Comparison of ENCODE assay signal across 8 cellular contexts in the genomic region with DNA sequence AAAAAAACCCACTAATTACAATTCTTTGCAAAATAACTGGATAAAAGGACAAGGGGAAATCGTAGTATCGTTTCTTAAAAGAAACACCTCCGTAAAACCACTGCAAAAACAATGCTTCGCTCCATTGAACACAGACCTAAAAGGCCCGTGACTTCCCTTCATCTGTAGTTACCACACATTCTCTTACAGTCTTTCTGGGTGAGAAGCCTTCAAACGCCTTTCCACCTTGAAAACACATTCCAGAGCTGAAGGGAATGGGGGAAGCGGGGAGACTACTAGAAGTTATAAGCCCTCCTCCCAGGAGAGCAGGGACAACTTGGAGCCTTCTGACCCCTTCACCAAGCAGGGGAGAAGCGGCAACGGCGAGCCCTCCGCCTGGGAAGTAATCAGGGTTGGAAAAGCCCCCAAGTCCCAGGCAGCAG. TPM values are rescaled to one million over a fixed set of nuclear protein-coding genes. Genes with fewer than 3 reads are reported as not detected.
DNase-seq lines count a peak whose midpoint lies in the region; ATAC-seq and TF ChIP-seq lines count a peak whose summit lies in the region.

No MANE protein-coding gene starts in this region.

- peak overlapping the region; percentile 98 for H3K4me3 Mint-ChIP-seq in CD4-positive, alpha-beta T cell

- no peaks in the 10 kb centered on the region for H3K9me3 Mint-ChIP-seq in CD4-positive, alpha-beta T cell

- H3K27me3 ChIP-seq in CD4-positive, alpha-beta T cell (ENCODE audit: control insufficient read depth, insufficient read depth, low read length): no peaks in the 10 kb centered on the region
- H3K27me3 ChIP-seq in RWPE2 (ENCODE audit: insufficient read depth, poor library complexity, severe bottlenecking): no peaks in the 10 kb centered on the region
- H3K27me3 ChIP-seq in dorsolateral prefrontal cortex: no peaks in the 10 kb centered on the region
- no peaks in the 10 kb centered on the region for H3K27me3 ChIP-seq in lung (ENCODE audit: control insufficient read depth, insufficient read depth)
- H3K27me3 ChIP-seq in tibial nerve: no peaks in the 10 kb centered on the region

- TF ChIP-seq POLR2A in tibial nerve (IDR thresholded peaks at IDR 0.05): no peak

- no peaks in the 10 kb centered on the region for H3K9me3 ChIP-seq in CD4-positive, alpha-beta T cell (ENCODE audit: control insufficient read depth, low read length)
- H3K9me3 ChIP-seq in RWPE2 (ENCODE audit: severe bottlenecking) (no peaks in the 10 kb centered on the region), lung (ENCODE audit: control insufficient read depth in 2 of 2, insufficient read depth in 1 of 2, low read length in 1 of 2) (no peaks in the 10 kb centered on the region), tibial nerve (no peaks in the 10 kb centered on the region)

- H3K27ac Mint-ChIP-seq in CD4-positive, alpha-beta T cell: peak overlapping the region; percentile 92

- no peak for TF ChIP-seq EP300 in tibial nerve (IDR thresholded peaks at IDR 0.05)

- H3K4me3 ChIP-seq in RWPE2 (ENCODE audit: severe bottlenecking): peak overlapping the region; percentile 91
- H3K4me3 ChIP-seq in dorsolateral prefrontal cortex: peak overlapping the region; percentile 75 to 100 (median 93)
- H3K4me3 ChIP-seq in lung: peak overlapping the region; percentile 82
- peak overlapping the region; percentile 70 to 97 (median 87) for H3K4me3 ChIP-seq in tibial nerve

- H3K27ac ChIP-seq in CD4-positive, alpha-beta T cell (ENCODE audit: low read depth, low read length): peak overlapping the region; percentile 52
- H3K27ac ChIP-seq in RWPE2 (ENCODE audit: poor library complexity, severe bottlenecking): peak overlapping the region; percentile 23
- H3K27ac ChIP-seq in dorsolateral prefrontal cortex: peak overlapping the region; percentile 26 to 99 (median 93)
- peak overlapping the region; percentile 90 to 93 for H3K27ac ChIP-seq in lung (ENCODE audit: low read depth in 1 of 2, low read length in 1 of 2)
- H3K27ac ChIP-seq in tibial nerve: peak overlapping the region; percentile 84 to 95 (median 94)

- CTCF ChIA-PET in CD4-positive, alpha-beta T cell (lab: Charles Lee): interaction anchor here (1.0 to 2.0 kb wide), 6 partner anchors 10 to 168 kb away, joined by 3 to 7 read pairs (median 4); partner anchors contain the start of genes COPS2 and EID1

- H3K36me3 Mint-ChIP-seq in CD4-positive, alpha-beta T cell (ENCODE audit: low read depth): peaks cover 22% of the 10 kb centered on the region

- POLR2A ChIA-PET in CD4-positive, alpha-beta T cell (lab: Charles Lee): interaction anchor here (1.0 to 2.7 kb wide), 11 partner anchors 8 to 575 kb away, joined by 4 to 23 read pairs (median 6); partner anchors contain the start of genes CEP152, COPS2, DTWD1 and EID1

- no peak for TF ChIP-seq CTCF in CD4-positive, alpha-beta T cell (IDR thresholded peaks at IDR 0.05)
- no peak for TF ChIP-seq CTCF in RWPE2 (IDR thresholded peaks at IDR 0.05; ENCODE audit: poor library complexity, severe bottlenecking)
- no peak for TF ChIP-seq CTCF in dorsolateral prefrontal cortex (IDR thresholded peaks at IDR 0.05 in 54 of 56, conservative IDR thresholded peaks at IDR 0.05 in 2 of 56; ENCODE audit: low read depth in 1 of 56, partially characterized antibody in 56 of 56)
- TF ChIP-seq CTCF in lung (IDR thresholded peaks at IDR 0.05; ENCODE audit: control extremely low read depth, extremely low read depth): no peak
- TF ChIP-seq CTCF in tibial nerve (IDR thresholded peaks at IDR 0.05): no peak

- H3K4me1 ChIP-seq in RWPE2 (ENCODE audit: insufficient read depth, poor library complexity, severe bottlenecking) (peaks cover 12% of the 10 kb centered on the region), lung (ENCODE audit: control insufficient read depth in 2 of 2, insufficient read depth in 2 of 2, low read length in 2 of 2) (peaks cover 0 to 7% of the 10 kb centered on the region in 2 donors), tibial nerve (peaks cover 0 to 41% (median 16%) of the 10 kb centered on the region in 4 donors)

- DNase-seq in CD4-positive, alpha-beta T cell: no peak
- DNase-seq in RWPE2 (ENCODE audit: low spot score) (no peak), dorsolateral prefrontal cortex (no peak), lung (ENCODE audit: low spot score) (peak; percentile 30), tibial nerve (ENCODE audit: low spot score in 2 of 2) (peak in 1 of 2 donors; percentile 32), NCI-H2029 (lab: John Stamatoyannopoulos, UW) (no peak)

- WGBS in lung, 2 donors: 0 to 1% methylated on average over 11 of the region's 11 CpGs
- 1% methylated on average over 11 of the region's 11 CpGs for WGBS in tibial nerve, 2 donors

- peaks cover 47% of the 10 kb centered on the region for H3K4me1 Mint-ChIP-seq in CD4-positive, alpha-beta T cell (ENCODE audit: low read depth)

- no peaks in the 10 kb centered on the region for H3K27me3 Mint-ChIP-seq in CD4-positive, alpha-beta T cell

- ATAC-seq in CD4-positive, alpha-beta T cell (ENCODE audit: poor library complexity): peak; percentile 16
- ATAC-seq in GM18907 (IDR thresholded peaks at IDR 0.05; ENCODE audit: unreplicated experiment): peak; percentile 37
- peak; percentile 36 for ATAC-seq in HG03095 (IDR thresholded peaks at IDR 0.05; ENCODE audit: unreplicated experiment)
- peak; percentile 57 for ATAC-seq in RWPE2 (ENCODE audit: low read depth)
- peak; percentile 32 for ATAC-seq in lung (ENCODE audit: insufficient read depth, low FRiP score)

- H3K36me3 ChIP-seq in RWPE2 (ENCODE audit: low read depth): peaks cover 3% of the 10 kb centered on the region; the same call in 1 of the 2 replicates
- H3K36me3 ChIP-seq in lung (ENCODE audit: control insufficient read depth in 2 of 2, insufficient read depth in 2 of 2, low read length in 2 of 2): no peaks in the 10 kb centered on the region
- peaks cover 0 to 4% (median 0%) of the 10 kb centered on the region in 3 donors for H3K36me3 ChIP-seq in tibial nerve

- intact Hi-C loops in CD4-positive, alpha-beta T cell (cut with DNase I, micrococcal nuclease): loop anchor here (2.0 to 10.0 kb wide), 8 partner anchors 79 to 1639 kb away; partner anchors contain the start of genes EID1 (in 2 of the 2), CEP152 (in 1 of the 2), COPS2 (in 1 of the 2) and GABPB1 (in 1 of the 2)
- intact Hi-C loops in dorsolateral prefrontal cortex (cut with DNase I): loop anchor here (2.0 to 10.0 kb wide), 7 partner anchors 37 to 171 kb away; partner anchors contain the start of genes EID1 (in 2 of the 2) and COPS2 (in 1 of the 2)

RNA-seq across cellular contexts. Expression of gene SECISBP2L, which starts 0.5 kb away (rescaled TPM):
- 10 to 100 TPM; 55.9 to 56.0 TPM for total RNA-seq in CD4-positive, alpha-beta T cell
- total RNA-seq in dorsolateral prefrontal cortex (100 to 1,000 TPM; 103 to 402 (median 176) TPM), lung (100 to 1,000 TPM in 1 of 2 donors, 10 to 100 TPM in 1; 72.9 to 678 TPM), tibial nerve (100 to 1,000 TPM; 178 to 324 (median 283) TPM)
- polyA plus RNA-seq in lung: 10 to 100 TPM; 16.2 to 30.5 TPM

Comparison
In these comparisons a context has a peak if more than half of its experiments do, and no peak if none do; other contexts are left out.
1. H3K27ac ChIP-seq: peak in every context shown above with its lines; median percentile 94 in tibial nerve; 93 in dorsolateral prefrontal cortex; 92 in lung; 52 in CD4-positive, alpha-beta T cell; 23 in RWPE2.